Comparison of ENCODE assay signal across 22 cellular contexts in genomic region chr1:115210302-115210711, GRCh38.
DNase-seq lines count a peak whose midpoint lies in the region; ATAC-seq and TF ChIP-seq lines count a peak whose summit lies in the region.
"Had no signal": no experiment of that assay in that cellular context is flagged by ENCODE, and none has a peak within 500 bp of the region (broad histone marks: within the 10 kb centered on the region; RNA-seq: fewer than 3 reads in every experiment).

No MANE protein-coding gene starts in this region.

- BruUV-seq in OCI-LY7 (replicated peaks; lab: Mats Ljungman, UMichigan): no TSS peak

- no peak overlapping the region for H4K8ac ChIP-seq in mesendoderm (ENCODE audit: low read depth, low read length)

- no peak overlapping the region for H2AFZ ChIP-seq in OCI-LY7 (ENCODE audit: low read length)

- H3K27me3 ChIP-seq in brain microvascular endothelial cell (replicated peaks) (no peaks in the 10 kb centered on the region), mesendoderm (ENCODE audit: insufficient read depth, low read length, poor library complexity) (no peaks in the 10 kb centered on the region)
- H3K27me3 ChIP-seq: adrenal gland, gastrocnemius medialis, pancreas had no signal

- no CpG with 5 or more reads among the region's 4 CpGs for WGBS in mesendoderm (ENCODE audit: extremely low coverage, insufficient coverage, low lambda C conversion rate)

- H4K20me1 ChIP-seq in OCI-LY7 (ENCODE audit: insufficient read depth, low read length): no peaks in the 10 kb centered on the region

- H3K23ac ChIP-seq in mesendoderm (ENCODE audit: low read length): no peak overlapping the region

- H3K36me3 ChIP-seq in brain microvascular endothelial cell (replicated peaks) (no peaks in the 10 kb centered on the region), mesendoderm (ENCODE audit: control insufficient read depth, insufficient read depth, low read length) (no peaks in the 10 kb centered on the region), OCI-LY7 (ENCODE audit: insufficient read depth, low read length) (no peaks in the 10 kb centered on the region)
- H3K36me3 ChIP-seq: adrenal gland, gastrocnemius medialis, lower lobe of right lung, pancreas, WERI-Rb-1 had no signal

- no peak for ATAC-seq in HG02642 (IDR thresholded peaks at IDR 0.05; ENCODE audit: poor library complexity, unreplicated experiment)
- ATAC-seq: activated CD8-positive, alpha-beta T cell treated with anti-CD3 and anti-CD28 coated beads, Interleukin-2, amount 10 ng/mL, durations not matched to agents 7 days and 5 days; gastrocnemius medialis; lower lobe of right lung; T-cell had no signal

- POLR2A ChIA-PET in OCI-LY7 (lab: Charles Lee): no interaction called here

- H2AK5ac ChIP-seq in mesendoderm (ENCODE audit: low read length): no peak overlapping the region

- CTCF ChIA-PET in OCI-LY7 (lab: Charles Lee; ENCODE audit: unreplicated experiment): no interaction called here

- H3K56ac ChIP-seq in mesendoderm (ENCODE audit: low read length): no peak overlapping the region

- no peak overlapping the region for H3K4me3 ChIP-seq in NB4 (ENCODE audit: low read depth, low read length)
- no peak overlapping the region for H3K4me3 ChIP-seq in brain microvascular endothelial cell (ENCODE audit: low read depth, low read length)
- H3K4me3 ChIP-seq in mesendoderm (ENCODE audit: low read length): no peak overlapping the region
- no peak overlapping the region for H3K4me3 ChIP-seq in OCI-LY7 (ENCODE audit: low read depth, low read length, poor library complexity, severe bottlenecking)
- H3K4me3 ChIP-seq: adrenal gland, gastrocnemius medialis, lower lobe of right lung, pancreas had no signal

- intact Hi-C loops in OCI-LY7 (cut with micrococcal nuclease; ENCODE audit: unreplicated experiment): no loop called here

- H3K79me2 ChIP-seq in mesendoderm (ENCODE audit: control insufficient read depth, insufficient read depth, low read length): no peaks in the 10 kb centered on the region
- H3K79me2 ChIP-seq in OCI-LY7 (ENCODE audit: insufficient read depth, low read depth, low read length): no peaks in the 10 kb centered on the region

- TF ChIP-seq POLR2A in NB4 (IDR thresholded peaks at IDR 0.05; ENCODE audit: extremely low read depth, insufficient read length): no peak

- in situ Hi-C loops in brain microvascular endothelial cell (cut with HindIII; ENCODE audit: low pct_ligation_motif_present, low sequenced_read_pairs): no loop called here

- no peaks in the 10 kb centered on the region for H3K9me3 ChIP-seq in OCI-LY7 (ENCODE audit: low read length)
- H3K9me3 ChIP-seq: adrenal gland, gastrocnemius medialis, lower lobe of right lung, pancreas had no signal

- H3K18ac ChIP-seq in mesendoderm (ENCODE audit: low read length): no peak overlapping the region

- no peaks in the 10 kb centered on the region for H3K9me2 ChIP-seq in OCI-LY7 (ENCODE audit: insufficient read depth, low read length)

- H2BK5ac ChIP-seq in mesendoderm (ENCODE audit: low read length): no peak overlapping the region

- H3K9ac ChIP-seq in mesendoderm (ENCODE audit: low read length): no peak overlapping the region

- no peak overlapping the region for H2BK120ac ChIP-seq in mesendoderm (ENCODE audit: low read depth, low read length)

- H4K5ac ChIP-seq in mesendoderm (ENCODE audit: low read length): no peak overlapping the region

- H3K79me1 ChIP-seq in mesendoderm (ENCODE audit: low read length): no peaks in the 10 kb centered on the region

- no peaks in the 10 kb centered on the region for H3K4me1 ChIP-seq in mesendoderm (ENCODE audit: control insufficient read depth, low read depth, low read length)
- no peaks in the 10 kb centered on the region for H3K4me1 ChIP-seq in OCI-LY7 (ENCODE audit: insufficient read depth, low read length, poor library complexity, severe bottlenecking)
- H3K4me1 ChIP-seq: adrenal gland, gastrocnemius medialis, lower lobe of right lung had no signal

- TF ChIP-seq CTCF in NB4 (IDR thresholded peaks at IDR 0.05; ENCODE audit: low read depth, low read length): no peak
- no peak for TF ChIP-seq CTCF in brain microvascular endothelial cell (IDR thresholded peaks at IDR 0.05; ENCODE audit: low read depth, low read length, missing control alignments)
- TF ChIP-seq CTCF in OCI-LY7 (conservative IDR thresholded peaks at IDR 0.05; ENCODE audit: low read length): no peak

- H3K27ac ChIP-seq in brain microvascular endothelial cell (no peak overlapping the region), mesendoderm (ENCODE audit: low read depth, low read length) (no peak overlapping the region), OCI-LY7 (ENCODE audit: low read depth, low read length, poor library complexity, severe bottlenecking) (no peak overlapping the region)
- H3K27ac ChIP-seq: adrenal gland, gastrocnemius medialis, HL-60, lower lobe of right lung, pancreas, WERI-Rb-1 had no signal

- no peak overlapping the region for H3K4ac ChIP-seq in mesendoderm (ENCODE audit: low read depth, low read length)

- H3K4me2 ChIP-seq in mesendoderm (ENCODE audit: low read length): no peak overlapping the region
- no peak overlapping the region for H3K4me2 ChIP-seq in OCI-LY7 (ENCODE audit: low read length)

- H2BK15ac ChIP-seq in mesendoderm (replicated peaks; ENCODE audit: low read depth): no peak overlapping the region

- DNase-seq in GM03348 (ENCODE audit: low spot score) (peak; percentile 65), NB4 (ENCODE audit: low read depth) (peak; percentile 4), brain microvascular endothelial cell (peak; percentile 78), mesendoderm (peak; percentile 82), OCI-LY7 (ENCODE audit: low spot score) (no peak)
- no peak for DNase-seq in activated CD8-positive, alpha-beta memory T cell treated with anti-CD3 and anti-CD28 coated beads for 24 hours
- DNase-seq: activated CD8-positive, alpha-beta T cell treated with anti-CD3 and anti-CD28 coated beads, Interleukin-2, amount 10 ng/mL, durations not matched to agents 7 days and 5 days; AML-193; Calu3; gastrocnemius medialis; GOT3; Karpas-422; lower lobe of right lung; naive B cell; NCI-H774; pancreas; stimulated activated CD4-positive, alpha-beta T cell treated with anti-CD3 and anti-CD28 coated beads, Interleukin-4, amount 100 ng/mL, for 1 hour; T-cell; WERI-Rb-1 had no signal

Comparison
In these comparisons a context has a peak if more than half of its experiments do, and no peak if none do; other contexts are left out.
1. DNase-seq: peak in GM03348 (single experiment), NB4 (single experiment), brain microvascular endothelial cell (single experiment) and mesendoderm (single experiment); none in activated CD8-positive, alpha-beta memory T cell treated with anti-CD3 and anti-CD28 coated beads for 24 hours (single experiment) and OCI-LY7 (single experiment).